Comparison of ENCODE assay signal across 20 cellular contexts in the genomic region with DNA sequence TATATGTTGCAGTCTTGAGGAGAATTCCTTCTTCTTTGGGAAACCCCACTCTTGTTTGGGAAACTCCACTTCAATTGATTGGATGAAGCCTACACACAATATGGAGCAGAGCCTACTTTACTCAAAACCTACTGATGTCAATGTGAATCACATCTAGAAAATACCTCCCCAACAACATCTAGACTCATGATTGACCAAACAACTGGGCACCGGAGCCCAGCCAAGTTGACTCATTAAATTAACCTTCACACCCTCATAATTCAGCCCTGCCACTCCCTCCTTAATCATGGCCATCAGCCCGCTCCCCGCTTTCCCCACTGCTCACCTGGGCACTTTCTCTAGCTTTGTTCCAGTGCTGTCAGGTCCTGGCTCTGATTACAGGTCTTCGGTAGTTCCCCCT.
"Had no signal": no experiment of that assay in that cellular context is flagged by ENCODE, and none has a peak within 500 bp of the region (broad histone marks: within the 10 kb centered on the region; RNA-seq: fewer than 3 reads in every experiment).

No MANE protein-coding gene starts in this region.

- H3K27me3 Mint-ChIP-seq: natural killer cell treated with Interleukin-12 subunit alpha and Interleukin-12 subunit beta and Interleukin-15 and Interleukin-18, amount 100 ng/mL, for 72 hours had no signal

- H3K9me3 ChIP-seq: esophagus muscularis mucosa, pancreas, stomach had no signal

- ATAC-seq: left colon; natural killer cell treated with Interleukin-12 subunit alpha and Interleukin-12 subunit beta and Interleukin-15 and Interleukin-18, amount 100 ng/mL, for 72 hours; pancreas; right cardiac atrium had no signal

- H3K4me1 ChIP-seq: esophagus muscularis mucosa, pancreas, stomach had no signal

- H3K36me3 ChIP-seq: esophagus muscularis mucosa, neural progenitor cell, pancreas, stomach had no signal

- H3K27ac ChIP-seq: coronary artery, esophagus muscularis mucosa, neural progenitor cell, pancreas, stomach had no signal

- H3K4me3 Mint-ChIP-seq: mesothelial cell of epicardium; natural killer cell treated with Interleukin-12 subunit alpha and Interleukin-12 subunit beta and Interleukin-15 and Interleukin-18, amount 100 ng/mL, for 72 hours; neural progenitor cell had no signal

- H3K36me3 Mint-ChIP-seq: mesothelial cell of epicardium; natural killer cell treated with Interleukin-12 subunit alpha and Interleukin-12 subunit beta and Interleukin-15 and Interleukin-18, amount 100 ng/mL, for 72 hours; neural progenitor cell had no signal

- H3K27ac Mint-ChIP-seq: mesothelial cell of epicardium; natural killer cell treated with Interleukin-12 subunit alpha and Interleukin-12 subunit beta and Interleukin-15 and Interleukin-18, amount 100 ng/mL, for 72 hours; neural progenitor cell; progenitor cell of endocrine pancreas had no signal

- DNase-seq: effector CD8-positive, alpha-beta T cell; foreskin melanocyte; head of caudate nucleus; hippocampal formation; left colon; nucleus accumbens; pancreas; right cardiac atrium; small intestine; stimulated activated CD4-positive, alpha-beta T cell treated with anti-CD3 and anti-CD28 coated beads, Interleukin-12 subunit alpha, Interleukin-12 subunit beta, amount 100 ng/mL, for 4 hours; stimulated activated naive CD4-positive, alpha-beta T cell; stomach; substantia nigra; trophoblast cell had no signal

- H3K27me3 ChIP-seq: neural progenitor cell, pancreas had no signal

- H3K4me3 ChIP-seq: coronary artery, esophagus muscularis mucosa, neural progenitor cell, pancreas, stomach had no signal
